In genomic region chr7:150988230-150989226, GRCh38 we compare ENCODE assay signal across 8 cellular contexts. TPM values are rescaled to one million over a fixed set of nuclear protein-coding genes. Genes with fewer than 3 reads are reported as not detected.
DNase-seq lines count a peak whose midpoint lies in the region; ATAC-seq and TF ChIP-seq lines count a peak whose summit lies in the region.

No MANE protein-coding gene starts in this region.

- TF ChIP-seq CTCF in RWPE2 (IDR thresholded peaks at IDR 0.05; ENCODE audit: poor library complexity, severe bottlenecking): peak; percentile 59

- H3K9me3 Mint-ChIP-seq in CD8-positive, alpha-beta memory T cell: peaks cover 6 to 19% (median 14%) of the 10 kb centered on the region in 5 donors

- H3K4me1 Mint-ChIP-seq in CD8-positive, alpha-beta memory T cell: peaks cover 12 to 24% (median 15%) of the 10 kb centered on the region in 3 donors

- H3K9me3 ChIP-seq in CD8-positive, alpha-beta memory T cell (ENCODE audit: low read length): peaks cover 12% of the 10 kb centered on the region
- H3K9me3 ChIP-seq in RWPE2 (ENCODE audit: severe bottlenecking): peaks cover 6% of the 10 kb centered on the region

- H3K27ac Mint-ChIP-seq in CD8-positive, alpha-beta memory T cell: peak overlapping the region in 2 of 8 donors; percentile 29 to 64

- H3K36me3 Mint-ChIP-seq in CD8-positive, alpha-beta memory T cell: peaks cover 0 to 15% (median 0%) of the 10 kb centered on the region in 3 donors

- H3K27me3 ChIP-seq in CD8-positive, alpha-beta memory T cell (ENCODE audit: insufficient read depth, low read length, poor library complexity, severe bottlenecking): no peaks in the 10 kb centered on the region
- peaks cover 9% of the 10 kb centered on the region for H3K27me3 ChIP-seq in RWPE2 (ENCODE audit: insufficient read depth, poor library complexity, severe bottlenecking)

- intact Hi-C loops in Right ventricle myocardium inferior (cut with DNase I): loop anchor here (1.0 to 5.0 kb wide), 2 partner anchors 90 to 206 kb away; no protein-coding TSS in a partner anchor
- intact Hi-C loops in posterior cingulate gyrus (cut with DNase I): loop anchor here (1.0 to 5.0 kb wide), 3 partner anchors 25 to 211 kb away; no protein-coding TSS in a partner anchor

- peak; percentile 54 to 75 (median 62) for DNase-seq in CD8-positive, alpha-beta memory T cell
- peak; percentile 86 for DNase-seq in KBM-7
- DNase-seq in RWPE2 (ENCODE audit: low spot score): no peak
- DNase-seq in activated naive CD4-positive, alpha-beta T cell treated with anti-CD3 and anti-CD28 coated beads, Interleukin-2, amount 50 U/mL, for 16 hours: peak; percentile 70
- peak; percentile 78 for DNase-seq in Right ventricle myocardium inferior (ENCODE audit: missing footprints)
- peak in 9 of 10 donors; percentile 63 to 96 (median 73) for DNase-seq in posterior cingulate gyrus

- H3K4me3 Mint-ChIP-seq in CD8-positive, alpha-beta memory T cell: peak overlapping the region in 5 of 7 donors; percentile 15 to 65 (median 54)

- ATAC-seq in RWPE2 (ENCODE audit: low read depth) (peak; percentile 40), Right ventricle myocardium inferior (peak; percentile 47), HG03097 (IDR thresholded peaks at IDR 0.05; ENCODE audit: low FRiP score, unreplicated experiment) (no peak), GM21367 (IDR thresholded peaks at IDR 0.05; ENCODE audit: unreplicated experiment) (no peak)

- in situ Hi-C loops in KBM-7 (cut with MboI; ENCODE audit: low pct_unique_long_range_greater_than_20kb, low sequenced_read_pairs): no loop called here

- no peak overlapping the region for H3K27ac ChIP-seq in CD8-positive, alpha-beta memory T cell (ENCODE audit: low read depth, low read length)
- H3K27ac ChIP-seq in RWPE2 (ENCODE audit: poor library complexity, severe bottlenecking): no peak overlapping the region

- POLR2A ChIA-PET in CD8-positive, alpha-beta memory T cell (lab: Charles Lee): interaction anchor here (0.6 kb wide), 1 partner anchor 30 kb away, joined by 3 read pairs; no protein-coding TSS in a partner anchor

- H3K4me1 ChIP-seq in CD8-positive, alpha-beta memory T cell (ENCODE audit: insufficient read depth, low read length): peaks cover 17% of the 10 kb centered on the region
- H3K4me1 ChIP-seq in RWPE2 (ENCODE audit: insufficient read depth, poor library complexity, severe bottlenecking): no peaks in the 10 kb centered on the region

- H3K27me3 Mint-ChIP-seq in CD8-positive, alpha-beta memory T cell: peaks cover 18 to 31% of the 10 kb centered on the region in 2 donors

- H3K36me3 ChIP-seq in CD8-positive, alpha-beta memory T cell (ENCODE audit: insufficient read depth, low read length): no peaks in the 10 kb centered on the region
- H3K36me3 ChIP-seq in RWPE2 (ENCODE audit: low read depth): no peaks in the 10 kb centered on the region

- CTCF ChIA-PET in CD8-positive, alpha-beta memory T cell (lab: Charles Lee): interaction anchor here (0.8 to 4.7 kb wide), 9 partner anchors 9 to 90 kb away, joined by 3 to 31 read pairs (median 11); no protein-coding TSS in a partner anchor

- H3K4me3 ChIP-seq in CD8-positive, alpha-beta memory T cell (ENCODE audit: low read length): peak overlapping the region; percentile 38
- no peak overlapping the region for H3K4me3 ChIP-seq in RWPE2 (ENCODE audit: severe bottlenecking)

RNA-seq across cellular contexts. Expression of gene NOS3, which starts 2.3 kb away (rescaled TPM):
- total RNA-seq in CD8-positive, alpha-beta memory T cell: 10 to 100 TPM in 1 of 2 experiments, 1 to 10 TPM in 1; 9.9 to 10.6 TPM
- 5.2 TPM for polyA plus RNA-seq in CD8-positive, alpha-beta memory T cell
- 19.4 TPM for total RNA-seq in Right ventricle myocardium inferior

RNA-seq across cellular contexts. Expression of gene KCNH2, which starts 10.4 kb away (rescaled TPM):
- under 1 TPM; 0.11 to 0.24 TPM for total RNA-seq in CD8-positive, alpha-beta memory T cell
- polyA plus RNA-seq in CD8-positive, alpha-beta memory T cell: 0.63 TPM
- 97.3 TPM for total RNA-seq in Right ventricle myocardium inferior

RNA-seq across cellular contexts. Expression of gene ATG9B, which starts 35.8 kb away (rescaled TPM):
- total RNA-seq in CD8-positive, alpha-beta memory T cell: 1 to 10 TPM; 3.8 to 4.2 TPM
- polyA plus RNA-seq in CD8-positive, alpha-beta memory T cell: 15.4 TPM
- total RNA-seq in Right ventricle myocardium inferior: not detected

RNA-seq across cellular contexts. Expression of gene ABCB8, which starts 39.7 kb away (rescaled TPM):
- 10 to 100 TPM; 49.2 to 52.3 TPM for total RNA-seq in CD8-positive, alpha-beta memory T cell
- polyA plus RNA-seq in CD8-positive, alpha-beta memory T cell: 18.4 TPM
- total RNA-seq in Right ventricle myocardium inferior: 24.5 TPM

RNA-seq across cellular contexts. Expression of gene ASIC3, which starts 59.8 kb away (rescaled TPM):
- 1 to 10 TPM; 2.6 to 3.6 TPM for total RNA-seq in CD8-positive, alpha-beta memory T cell
- not detected for polyA plus RNA-seq in CD8-positive, alpha-beta memory T cell
- 5.5 TPM for total RNA-seq in Right ventricle myocardium inferior

Comparison
In these comparisons a context has a peak if more than half of its experiments do, and no peak if none do; other contexts are left out.
1. ATAC-seq: peak in RWPE2 (single experiment) and Right ventricle myocardium inferior (single experiment); none in HG03097 (single experiment) and GM21367 (single experiment).
2. RNA of gene KCNH2, which starts 10.4 kb away (total RNA-seq): 97.3 TPM in Right ventricle myocardium inferior (single experiment); 0.11 to 0.24 TPM in CD8-positive, alpha-beta memory T cell; every median in the first group is over 10 times any median in the second.